In genomic region chr14:89723930-89724915, GRCh38 we compare ENCODE assay signal across 10 cellular contexts.
A peak's percentile ranks its signal among the peaks of the same experiment; 100 is the strongest.
DNase-seq lines count a peak whose midpoint lies in the region; ATAC-seq and TF ChIP-seq lines count a peak whose summit lies in the region.
"Had no signal": no experiment of that assay in that cellular context is flagged by ENCODE, and none has a peak within 500 bp of the region (broad histone marks: within the 10 kb centered on the region; RNA-seq: fewer than 3 reads in every experiment).

No MANE protein-coding gene starts in this region.

- no peak for TF ChIP-seq POLR2A in Peyer's patch (IDR thresholded peaks at IDR 0.05)

- ATAC-seq in natural killer cell (peak in 1 of 3 donors; percentile 38), HG03571 (IDR thresholded peaks at IDR 0.05; ENCODE audit: unreplicated experiment) (no peak), HG03469 (IDR thresholded peaks at IDR 0.05; ENCODE audit: unreplicated experiment) (no peak)

- intact Hi-C loops in CD14-positive monocyte (cut with micrococcal nuclease) (no loop called here), natural killer cell (cut with micrococcal nuclease) (loop anchor here (5.0 kb wide), 3 partner anchors 212 to 362 kb away; partner anchors contain the start of gene TDP1)

- H3K4me1 Mint-ChIP-seq in CD14-positive monocyte (peaks cover 63% of the 10 kb centered on the region), natural killer cell (peaks cover 59 to 66% of the 10 kb centered on the region in 2 donors)

- H3K27ac Mint-ChIP-seq in CD14-positive monocyte (peak overlapping the region in 1 of 7 donors; percentile 2), natural killer cell (peak overlapping the region; percentile 88 to 92)

- in situ Hi-C loops in KBM-7 (cut with MboI; ENCODE audit: low pct_unique_long_range_greater_than_20kb, low sequenced_read_pairs), result no loop called here

- H3K27ac ChIP-seq in Peyer's patch, result peak overlapping the region in 1 of 4 donors; percentile 19

- H3K4me3 Mint-ChIP-seq in CD14-positive monocyte, result peak overlapping the region; percentile 66 to 79
- H3K4me3 Mint-ChIP-seq in natural killer cell, result peak overlapping the region; percentile 94

- no peaks in the 10 kb centered on the region for H3K36me3 ChIP-seq in Peyer's patch

- peaks cover 0 to 9% (median 3%) of the 10 kb centered on the region in 7 donors for H3K9me3 Mint-ChIP-seq in CD14-positive monocyte
- H3K9me3 Mint-ChIP-seq in natural killer cell, result peaks cover 0 to 2% of the 10 kb centered on the region in 2 donors

- no peaks in the 10 kb centered on the region for H3K9me3 ChIP-seq in Peyer's patch

- H3K36me3 Mint-ChIP-seq in CD14-positive monocyte (no peaks in the 10 kb centered on the region), natural killer cell (no peaks in the 10 kb centered on the region)

- TF ChIP-seq CTCF in CD14-positive monocyte (IDR thresholded peaks at IDR 0.05), result no peak
- no peak for TF ChIP-seq CTCF in choroid plexus epithelial cell (conservative IDR thresholded peaks at IDR 0.05; ENCODE audit: low read depth, low read length)
- TF ChIP-seq CTCF in natural killer cell (IDR thresholded peaks at IDR 0.05), result no peak
- TF ChIP-seq CTCF in Peyer's patch (IDR thresholded peaks at IDR 0.05), result no peak

- H3K27me3 Mint-ChIP-seq in CD14-positive monocyte (ENCODE audit: low read depth in 3 of 3), result peaks cover 0 to 9% (median 1%) of the 10 kb centered on the region in 3 donors
- no peaks in the 10 kb centered on the region for H3K27me3 Mint-ChIP-seq in natural killer cell (ENCODE audit: low read depth in 2 of 2)

- peaks cover 0 to 21% (median 16%) of the 10 kb centered on the region in 4 donors for H3K4me1 ChIP-seq in Peyer's patch

- H3K4me3 ChIP-seq in choroid plexus epithelial cell (ENCODE audit: low read depth, low read length) (peak overlapping the region; percentile 40), Peyer's patch (peak overlapping the region in 1 of 4 donors; percentile 7)

- H3K27me3 ChIP-seq in Peyer's patch, result no peaks in the 10 kb centered on the region

- no peak for DNase-seq in CD14-positive monocyte (ENCODE audit: low spot score)
- peak; percentile 74 for DNase-seq in KBM-7
- peak; percentile 22 for DNase-seq in choroid plexus epithelial cell (ENCODE audit: low read depth)
- DNase-seq in natural killer cell, result no peak
- DNase-seq in Peyer's patch, result no peak
- no peak for DNase-seq in kidney glomerular epithelial cell (lab: John Stamatoyannopoulos, UW)
- DNase-seq: effector CD8-positive, alpha-beta T cell; NCI-H510A treated with DMSO at 0.1 percent for 48 hours had no signal

Comparison
In these comparisons a context has a peak if more than half of its experiments do, and no peak if none do; other contexts are left out.
1. DNase-seq: peak in KBM-7 (single experiment) and choroid plexus epithelial cell (single experiment); none in CD14-positive monocyte (single experiment), natural killer cell (single experiment), Peyer's patch (0 of 3) and kidney glomerular epithelial cell (single experiment).